Comparison of ENCODE assay signal across 14 cellular contexts in genomic region chr14:104282332-104283196, GRCh38.
DNase-seq lines count a peak whose midpoint lies in the region; ATAC-seq, FAIRE-seq and TF ChIP-seq lines count a peak whose summit lies in the region.
"Had no signal": no experiment of that assay in that cellular context is flagged by ENCODE, and none has a peak within 500 bp of the region (broad histone marks: within the 10 kb centered on the region; RNA-seq: fewer than 3 reads in every experiment).

No MANE protein-coding gene starts in this region.

- TF ChIP-seq POLR2A in HepG2 (IDR thresholded peaks at IDR 0.05; ENCODE audit: insufficient read depth in 1 of 2, low read depth in 2 of 2, low read length in 2 of 2) (no peak), body of pancreas (IDR thresholded peaks at IDR 0.05) (no peak)

- H3K27ac ChIP-seq in liver (ENCODE audit: low read depth in 1 of 2, low read length in 2 of 2) (peak overlapping the region in 1 of 2 donors; percentile 12), HepG2 (ENCODE audit: extremely low read length, insufficient read depth, low read length) (no peak overlapping the region), body of pancreas (no peak overlapping the region)
- H3K27ac ChIP-seq: ascending aorta, foreskin keratinocyte, neutrophil had no signal

- no peak overlapping the region for H2AFZ ChIP-seq in HepG2 (ENCODE audit: low read length)

- peaks cover 23 to 38% (median 33%) of the 10 kb centered on the region in 4 donors for H3K4me1 ChIP-seq in liver (ENCODE audit: control insufficient read depth in 4 of 4, insufficient read depth in 4 of 4, low read length in 3 of 4)
- H3K4me1 ChIP-seq in HepG2 (ENCODE audit: insufficient read depth, low read length), result no peaks in the 10 kb centered on the region
- no peaks in the 10 kb centered on the region for H3K4me1 ChIP-seq in body of pancreas
- H3K4me1 ChIP-seq: ascending aorta, foreskin keratinocyte had no signal

- H3K9ac ChIP-seq in liver (ENCODE audit: low read depth in 1 of 2, low read length in 2 of 2), result no peak overlapping the region
- H3K9ac ChIP-seq in HepG2 (ENCODE audit: insufficient read depth, low read depth, low read length), result no peak overlapping the region

- H3K4me2 ChIP-seq in HepG2 (ENCODE audit: low read depth, low read length), result no peak overlapping the region

- H3K4me3 ChIP-seq in liver (ENCODE audit: low read depth in 1 of 3, low read length in 3 of 3) (peak overlapping the region in 1 of 3 donors; percentile 9), HepG2 (replicated peaks in 1 of 3; ENCODE audit: insufficient read depth in 1 of 3, low read depth in 2 of 3, low read length in 3 of 3) (no peak overlapping the region), body of pancreas (no peak overlapping the region)
- H3K4me3 ChIP-seq: ascending aorta had no signal

- DNase-seq in HepG2 (ENCODE audit: low spot score), result no peak
- DNase-seq in body of pancreas, result peak; percentile 1 to 9 (median 5)
- peak; percentile 87 for DNase-seq in mesenteric fat pad (ENCODE audit: low spot score)
- DNase-seq in LoVo (ENCODE audit: low spot score), result no peak
- DNase-seq in AG20443 (ENCODE audit: low spot score), result no peak
- DNase-seq in OCI-M1 (lab: John Stamatoyannopoulos, UW), result no peak
- DNase-seq: activated T-cell treated with anti-CD3 and anti-CD28 coated beads, Interleukin-2, amount 50 U/mL, for 24 hours; AML-193; effector memory CD4-positive, alpha-beta T cell; foreskin keratinocyte had no signal

- H4K20me1 ChIP-seq in HepG2 (ENCODE audit: insufficient read depth, low read length), result no peaks in the 10 kb centered on the region

- no peak for FAIRE-seq in HepG2 (lab: Jason Lieb, UNC)

- no TSS peak for BruUV-seq in HepG2 (replicated peaks; lab: Mats Ljungman, UMichigan)

- TF ChIP-seq EP300 in HepG2 (IDR thresholded peaks at IDR 0.05; ENCODE audit: low read depth in 2 of 2, low read length in 2 of 2), result no peak
- TF ChIP-seq EP300 in HepG2 (CRISPR knock-in tag; IDR thresholded peaks at IDR 0.05; ENCODE audit: borderline replicate concordance), result no peak

- no peak for ATAC-seq in HepG2
- no peak for ATAC-seq in body of pancreas
- ATAC-seq in HG02763 (IDR thresholded peaks at IDR 0.05; ENCODE audit: unreplicated experiment), result no peak
- ATAC-seq: foreskin keratinocyte had no signal

- H3K79me2 ChIP-seq in HepG2 (ENCODE audit: insufficient read depth, low read length), result no peaks in the 10 kb centered on the region

- intact Hi-C loops in HepG2 (cut with micrococcal nuclease; ENCODE audit: unreplicated experiment), result no loop called here
- intact Hi-C loops in body of pancreas (cut with DNase I), result no loop called here

- WGBS in liver, result 49% methylated on average over 26 of the region's 26 CpGs
- 42% methylated on average over 10 of the region's 26 CpGs for WGBS in HepG2 (ENCODE audit: low lambda C conversion rate)
- WGBS in body of pancreas, 2 donors, result 71 to 78% methylated on average over 14 to 25 of the region's 26 CpGs

- H3K36me3 ChIP-seq in liver (ENCODE audit: control insufficient read depth in 4 of 4, insufficient read depth in 3 of 4, low read depth in 1 of 4, low read length in 3 of 4) (no peaks in the 10 kb centered on the region), HepG2 (replicated peaks in 1 of 2; ENCODE audit: control insufficient read depth in 1 of 2, insufficient read depth in 2 of 2, low read length in 2 of 2) (no peaks in the 10 kb centered on the region), body of pancreas (replicated peaks in 1 of 2; ENCODE audit: insufficient read depth in 1 of 2, low read depth in 2 of 2) (no peaks in the 10 kb centered on the region)
- H3K36me3 ChIP-seq: ascending aorta, neutrophil had no signal

- H3K27me3 ChIP-seq in liver (ENCODE audit: control insufficient read depth in 4 of 4, insufficient read depth in 4 of 4, low read length in 3 of 4) (no peaks in the 10 kb centered on the region), HepG2 (ENCODE audit: control insufficient read depth in 1 of 2, insufficient read depth in 2 of 2, low read length in 2 of 2) (peaks cover 6 to 21% of the 10 kb centered on the region in 2 experiments; a peak in 3 of 5 replicates), body of pancreas (no peaks in the 10 kb centered on the region)
- H3K27me3 ChIP-seq: ascending aorta, foreskin keratinocyte, neutrophil had no signal

- CTCF ChIA-PET in HepG2 (lab: Yijun Ruan, JAX; ENCODE audit: low intra/inter-chr PET ratio, low total read pairs), result no interaction called here

- no peak for TF ChIP-seq RAD21 in liver (IDR thresholded peaks at IDR 0.05)
- TF ChIP-seq RAD21 in HepG2 (CRISPR knock-in tag; IDR thresholded peaks at IDR 0.05), result no peak

- H3K9me3 ChIP-seq in liver (ENCODE audit: control insufficient read depth in 4 of 4, low read length in 3 of 4) (no peaks in the 10 kb centered on the region), HepG2 (ENCODE audit: low read length) (no peaks in the 10 kb centered on the region), body of pancreas (no peaks in the 10 kb centered on the region)
- H3K9me3 ChIP-seq: ascending aorta, neutrophil had no signal

- TF ChIP-seq CTCF in liver (IDR thresholded peaks at IDR 0.05; ENCODE audit: low read depth, low read length, missing input control), result no peak
- no peak for TF ChIP-seq CTCF in HepG2 (CRISPR knock-in tag; IDR thresholded peaks at IDR 0.05)
- no peak for TF ChIP-seq CTCF in body of pancreas (IDR thresholded peaks at IDR 0.05)

- POLR2A ChIA-PET in HepG2 (lab: Yijun Ruan, JAX), result no interaction called here

- in situ Hi-C loops in HepG2 (cut with HindIII; ENCODE audit: extremely low pct_ligation_motif_present, low pct_unique_long_range_greater_than_20kb), result no loop called here

TF ChIP-seq in liver, 16 proteins besides CTCF, POLR2A, EP300 and RAD21:
- TF ChIP-seq SP1 (IDR thresholded peaks at IDR 0.05) (no peak), HNF4A (conservative IDR thresholded peaks at IDR 0.05) (peak; percentile 10 to 24), REST (IDR thresholded peaks at IDR 0.05) (no peak), ATF3 (IDR thresholded peaks at IDR 0.05) (no peak), NR2F2 (IDR thresholded peaks at IDR 0.05) (no peak), HNF4G (IDR thresholded peaks at IDR 0.05) (no peak)
TF ChIP-seq in liver: peak in this region for 1.

TF ChIP-seq in HepG2, 621 proteins besides CTCF, POLR2A, EP300 and RAD21:
- TF ChIP-seq DMAP1 (CRISPR knock-in tag; IDR thresholded peaks at IDR 0.05) (no peak), ZSCAN21 (CRISPR knock-in tag; IDR thresholded peaks at IDR 0.05; ENCODE audit: borderline replicate concordance) (no peak), MIXL1 (CRISPR knock-in tag; IDR thresholded peaks at IDR 0.05) (no peak), ZMYM4 (CRISPR knock-in tag; IDR thresholded peaks at IDR 0.05) (no peak), HDAC1 (CRISPR knock-in tag; IDR thresholded peaks at IDR 0.05) (no peak), CBFB (CRISPR knock-in tag; IDR thresholded peaks at IDR 0.05) (no peak)
TF ChIP-seq in HepG2: peak in this region for 0.

Comparison
In these comparisons a context has a peak if more than half of its experiments do, and no peak if none do; other contexts are left out.
1. DNase-seq: peak in body of pancreas (4 of 4) and mesenteric fat pad (single experiment); none in HepG2 (single experiment), LoVo (single experiment), AG20443 (single experiment) and OCI-M1 (single experiment).